1 cellular context compared by ENCODE assay signal in genomic region chr4:162061214-162061613, GRCh38.
TF ChIP-seq lines count a peak whose summit lies in the region.

No MANE protein-coding gene starts in this region.

TF ChIP-seq in GM23338, 12 proteins besides CTCF, POLR2A, EP300 and RAD21 (continued from another document):
- TF ChIP-seq ZNF462 (CRISPR knock-in tag; IDR thresholded peaks at IDR 0.05) (peak; percentile 89), JUNB (IDR thresholded peaks at IDR 0.05; ENCODE audit: unreplicated experiment) (no peak), STAT1 (IDR thresholded peaks at IDR 0.05; ENCODE audit: unreplicated experiment) (no peak)
